In the genomic region with DNA sequence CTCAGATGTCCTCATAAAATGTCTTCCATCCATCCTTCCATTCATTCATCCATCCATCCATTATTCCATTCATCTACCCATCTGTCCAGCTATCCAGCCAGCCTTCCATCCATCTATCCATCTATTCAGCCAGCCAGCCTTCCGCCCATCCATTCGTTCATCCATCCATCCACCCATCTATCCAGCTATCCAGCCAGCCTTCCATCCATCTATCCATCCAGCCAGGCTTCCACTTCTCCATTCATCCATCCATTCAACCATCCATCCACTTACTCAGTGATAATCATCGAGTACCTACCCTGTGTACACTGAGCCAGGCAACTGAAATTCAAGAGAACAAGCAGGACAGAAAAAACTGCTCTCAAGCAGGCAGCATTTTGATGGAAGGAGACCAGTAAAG, we compare ENCODE assay signal across 17 cellular contexts. TPM values are rescaled to one million over a fixed set of nuclear protein-coding genes. Genes with fewer than 3 reads are reported as not detected.
DNase-seq lines count a peak whose midpoint lies in the region; ATAC-seq and TF ChIP-seq lines count a peak whose summit lies in the region.
"Had no signal": no experiment of that assay in that cellular context is flagged by ENCODE, and none has a peak within 500 bp of the region (broad histone marks: within the 10 kb centered on the region; RNA-seq: fewer than 3 reads in every experiment).

No MANE protein-coding gene starts in this region.

- H3K9me3 ChIP-seq in BLaER1 (no peaks in the 10 kb centered on the region), DND-41 (ENCODE audit: insufficient read depth, low read length, severe bottlenecking) (no peaks in the 10 kb centered on the region)
- H3K9me3 ChIP-seq: SK-N-SH had no signal

- H3K4me3 ChIP-seq in BLaER1 (peak overlapping the region; percentile 60), DND-41 (ENCODE audit: low read depth in 1 of 2, low read length in 2 of 2) (no peak overlapping the region)

- no peaks in the 10 kb centered on the region for H3K27me3 Mint-ChIP-seq in central memory CD8-positive, alpha-beta T cell
- H3K27me3 Mint-ChIP-seq in nephron progenitor cell (ENCODE audit: low read depth, poor library complexity): peaks cover 3% of the 10 kb centered on the region

- no peak for DNase-seq in DND-41
- DNase-seq in central memory CD8-positive, alpha-beta T cell (ENCODE audit: low spot score in 2 of 2): no peak
- no peak for DNase-seq in nephron progenitor cell
- no peak for DNase-seq in T1000 (lab: John Stamatoyannopoulos, UW)
- no peak for DNase-seq in sciatic nerve (ENCODE audit: low spot score)
- DNase-seq in activated CD4-positive, CD25-positive, alpha-beta regulatory T cell (lab: John Stamatoyannopoulos, UW): no peak
- DNase-seq in retina: no peak
- DNase-seq: H9, NCI-H1105, NCI-H2081 treated with DMSO at 0.1 percent for 48 hours, NCI-H446 treated with DMSO at 0.1 percent for 48 hours, RPMI8226, SHP77 treated with DMSO at 0.1 percent for 48 hours, SK-N-SH had no signal

- no peaks in the 10 kb centered on the region for H3K79me2 ChIP-seq in DND-41 (ENCODE audit: insufficient read depth, low read length)

- peaks cover 10% of the 10 kb centered on the region for H3K4me1 Mint-ChIP-seq in central memory CD8-positive, alpha-beta T cell
- H3K4me1 Mint-ChIP-seq in nephron progenitor cell: peaks cover 41% of the 10 kb centered on the region

- H3K36me3 ChIP-seq in BLaER1 (no peaks in the 10 kb centered on the region), DND-41 (ENCODE audit: insufficient read depth, low read length) (no peaks in the 10 kb centered on the region)

- H3K27me3 ChIP-seq in BLaER1 (no peaks in the 10 kb centered on the region), DND-41 (ENCODE audit: insufficient read depth, low read length, poor library complexity) (no peaks in the 10 kb centered on the region)

- no peaks in the 10 kb centered on the region for H4K20me1 ChIP-seq in BLaER1
- H4K20me1 ChIP-seq in DND-41 (ENCODE audit: insufficient read depth, low read length): no peaks in the 10 kb centered on the region

- H3K4me1 ChIP-seq in BLaER1: peaks cover 80% of the 10 kb centered on the region
- H3K4me1 ChIP-seq in DND-41 (ENCODE audit: insufficient read depth, low read length): peaks cover 34% of the 10 kb centered on the region

- no peak overlapping the region for H3K4me3 Mint-ChIP-seq in central memory CD8-positive, alpha-beta T cell
- H3K4me3 Mint-ChIP-seq in nephron progenitor cell: no peak overlapping the region
- H3K4me3 Mint-ChIP-seq: H9 had no signal

- peak overlapping the region; percentile 3 for H3K27ac Mint-ChIP-seq in central memory CD8-positive, alpha-beta T cell (ENCODE audit: low read depth)
- H3K27ac Mint-ChIP-seq in nephron progenitor cell: peak overlapping the region; percentile 5
- H3K27ac Mint-ChIP-seq: H9 had no signal

- no peak overlapping the region for H2AFZ ChIP-seq in DND-41 (ENCODE audit: low read depth, low read length)

- H3K9ac ChIP-seq in BLaER1 (peak overlapping the region; percentile 73), DND-41 (ENCODE audit: low read depth, low read length) (no peak overlapping the region)
- H3K9ac ChIP-seq: SK-N-SH had no signal

- H3K36me3 Mint-ChIP-seq in central memory CD8-positive, alpha-beta T cell (ENCODE audit: insufficient read depth): no peaks in the 10 kb centered on the region
- H3K36me3 Mint-ChIP-seq in nephron progenitor cell (ENCODE audit: low read depth): no peaks in the 10 kb centered on the region

- ATAC-seq in DND-41 (ENCODE audit: insufficient read depth, low read depth) (no peak), sciatic nerve (no peak)
- ATAC-seq in central memory CD8-positive, alpha-beta T cell (replicated peaks; ENCODE audit: extremely low read depth, poor library complexity, severe bottlenecking): no peak

- intact Hi-C loops in sciatic nerve (cut with DNase I): loop anchor here (10.0 kb wide), 1 partner anchor 615 kb away; no protein-coding TSS in a partner anchor

- H3K4me2 ChIP-seq in BLaER1: peak overlapping the region; percentile 82
- H3K4me2 ChIP-seq in DND-41 (ENCODE audit: insufficient read depth, low read length): no peak overlapping the region
- H3K4me2 ChIP-seq: SK-N-SH had no signal

- peak overlapping the region; percentile 88 for H3K27ac ChIP-seq in BLaER1
- H3K27ac ChIP-seq in DND-41 (ENCODE audit: low read length): peak overlapping the region; percentile 30; the same call in 1 of the 2 replicates

- TF ChIP-seq CTCF in DND-41 (IDR thresholded peaks at IDR 0.05; ENCODE audit: borderline replicate concordance, extremely low read depth, low read length, poor library complexity, severe bottlenecking): no peak
- TF ChIP-seq CTCF in nephron progenitor cell (IDR thresholded peaks at IDR 0.05): no peak

- no peaks in the 10 kb centered on the region for H3K9me3 Mint-ChIP-seq in central memory CD8-positive, alpha-beta T cell
- no peaks in the 10 kb centered on the region for H3K9me3 Mint-ChIP-seq in nephron progenitor cell
- H3K9me3 Mint-ChIP-seq: H9 had no signal

RNA-seq across cellular contexts. Expression of a gene that starts 4.6 kb away (rescaled TPM):
- not detected for total RNA-seq in sciatic nerve
- total RNA-seq: A673, Daoy, H9 had no signal
